ENCODE assay signal across 27 cellular contexts in genomic region chr10:129859536-129859935, GRCh38.
DNase-seq lines count a peak whose midpoint lies in the region; FAIRE-seq and TF ChIP-seq lines count a peak whose summit lies in the region.
"Had no signal": no experiment of that assay in that cellular context is flagged by ENCODE, and none has a peak within 500 bp of the region (broad histone marks: within the 10 kb centered on the region; RNA-seq: fewer than 3 reads in every experiment).

No MANE protein-coding gene starts in this region.

- no peak overlapping the region for H3K4me3 ChIP-seq in endodermal cell (ENCODE audit: low read length)
- H3K4me3 ChIP-seq: BLaER1, GM12878 had no signal

- H3K4me1 Mint-ChIP-seq in glutamatergic neuron (ENCODE audit: low read depth, unreplicated experiment) (peaks cover 44% of the 10 kb centered on the region), neural crest cell (peaks cover 30% of the 10 kb centered on the region), endodermal cell (peaks cover 3% of the 10 kb centered on the region)
- H3K4me1 Mint-ChIP-seq: CD14-positive monocyte; CD4-positive, alpha-beta memory T cell; CD4-positive, CD25-positive, alpha-beta regulatory T cell; CD8-positive, alpha-beta memory T cell had no signal

- WGBS in endodermal cell (ENCODE audit: insufficient coverage in 1 of 2, insufficient read length in 1 of 2), 2 experiments, result 86 to 89% methylated on average over 2 to 7 of the region's 7 CpGs

- no peak for FAIRE-seq in D721Med (lab: Jason Lieb, UNC)
- FAIRE-seq: A204.1, GM12878, GM12892, GM18507 had no signal

- H3K36me3 ChIP-seq in endodermal cell (ENCODE audit: control insufficient read depth, insufficient read depth, low read length), result no peaks in the 10 kb centered on the region
- H3K36me3 ChIP-seq: BLaER1 had no signal

- H3K4me3 Mint-ChIP-seq in glutamatergic neuron (ENCODE audit: unreplicated experiment) (no peak overlapping the region), neural crest cell (no peak overlapping the region), endodermal cell (no peak overlapping the region)
- H3K4me3 Mint-ChIP-seq: CD14-positive monocyte; CD4-positive, alpha-beta memory T cell; CD8-positive, alpha-beta memory T cell had no signal

- peaks cover 10% of the 10 kb centered on the region for H3K9me3 ChIP-seq in endodermal cell (ENCODE audit: control insufficient read depth, low read length)
- H3K9me3 ChIP-seq: BE2C, Caco-2 had no signal

- H3K4me1 ChIP-seq in endodermal cell (ENCODE audit: control insufficient read depth, insufficient read depth, low read length), result no peaks in the 10 kb centered on the region
- H3K4me1 ChIP-seq: Caco-2 had no signal

- no peak for DNase-seq in glutamatergic neuron
- DNase-seq in neural crest cell (ENCODE audit: low read depth, low spot score), result no peak
- DNase-seq in endodermal cell, result no peak
- DNase-seq in D721Med (ENCODE audit: insufficient read length, low spot score), result no peak
- DNase-seq in COLO668 (lab: John Stamatoyannopoulos, UW; ENCODE audit: unreplicated experiment), result no peak
- DNase-seq: 8988T; ACHN; BE2C; C1 segment of cervical spinal cord; Caco-2; Calu3; CD4-positive, alpha-beta memory T cell; CD4-positive, CD25-positive, alpha-beta regulatory T cell; CD8-positive, alpha-beta memory T cell; DMS 273 treated with DMSO at 0.1 percent for 48 hours; DMS153; DMS53; DMS79; DND-41; EL; GDM1 had no signal

- H3K27ac Mint-ChIP-seq in glutamatergic neuron (ENCODE audit: unreplicated experiment), result peak overlapping the region; percentile 33
- peak overlapping the region; percentile 43 for H3K27ac Mint-ChIP-seq in neural crest cell (ENCODE audit: unreplicated experiment)
- H3K27ac Mint-ChIP-seq in endodermal cell, result no peak overlapping the region
- H3K27ac Mint-ChIP-seq: CD4-positive, alpha-beta memory T cell; CD4-positive, CD25-positive, alpha-beta regulatory T cell; CD8-positive, alpha-beta memory T cell had no signal

- H3K27me3 Mint-ChIP-seq in glutamatergic neuron (ENCODE audit: unreplicated experiment) (peaks cover 59% of the 10 kb centered on the region), neural crest cell (ENCODE audit: low read depth) (no peaks in the 10 kb centered on the region), endodermal cell (ENCODE audit: insufficient read depth) (peaks cover 2% of the 10 kb centered on the region)
- H3K27me3 Mint-ChIP-seq: CD4-positive, CD25-positive, alpha-beta regulatory T cell had no signal

- no peaks in the 10 kb centered on the region for H3K27me3 ChIP-seq in endodermal cell (ENCODE audit: control insufficient read depth, insufficient read depth, low read length, poor library complexity, severe bottlenecking)
- H3K27me3 ChIP-seq: BE2C, BLaER1 had no signal

- peaks cover 39% of the 10 kb centered on the region for H3K36me3 Mint-ChIP-seq in glutamatergic neuron (ENCODE audit: unreplicated experiment)
- no peaks in the 10 kb centered on the region for H3K36me3 Mint-ChIP-seq in neural crest cell (ENCODE audit: low read depth)
- H3K36me3 Mint-ChIP-seq in endodermal cell (ENCODE audit: low read depth), result peaks cover 8% of the 10 kb centered on the region
- H3K36me3 Mint-ChIP-seq: CD14-positive monocyte; CD4-positive, alpha-beta memory T cell; CD4-positive, CD25-positive, alpha-beta regulatory T cell; CD8-positive, alpha-beta memory T cell had no signal

- H3K27ac ChIP-seq in endodermal cell (ENCODE audit: low read depth, low read length), result no peak overlapping the region
- H3K27ac ChIP-seq: BLaER1 had no signal

- peaks cover 84% of the 10 kb centered on the region for H3K9me3 Mint-ChIP-seq in glutamatergic neuron (ENCODE audit: unreplicated experiment)
- no peaks in the 10 kb centered on the region for H3K9me3 Mint-ChIP-seq in neural crest cell
- H3K9me3 Mint-ChIP-seq in endodermal cell, result peaks cover 12% of the 10 kb centered on the region
- H3K9me3 Mint-ChIP-seq: CD4-positive, CD25-positive, alpha-beta regulatory T cell had no signal

- no peak for TF ChIP-seq CTCF in glutamatergic neuron (IDR thresholded peaks at IDR 0.05; ENCODE audit: partially characterized antibody, unreplicated experiment)
- no peak for TF ChIP-seq CTCF in neural crest cell (conservative IDR thresholded peaks at IDR 0.05)
- no peak for TF ChIP-seq CTCF in endodermal cell (conservative IDR thresholded peaks at IDR 0.05)
- no peak for TF ChIP-seq CTCF in D721Med (IDR thresholded peaks at IDR 0.05; ENCODE audit: insufficient read depth, missing control alignments)

- H3K9ac ChIP-seq in endodermal cell (ENCODE audit: extremely low read depth, low read length, poor library complexity, severe bottlenecking), result no peak overlapping the region
- H3K9ac ChIP-seq: BLaER1 had no signal
